ENCODE assay signal across 10 cellular contexts in genomic region chr9:106648799-106649198, GRCh38.
DNase-seq lines count a peak whose midpoint lies in the region; ATAC-seq and TF ChIP-seq lines count a peak whose summit lies in the region.
"Had no signal": no experiment of that assay in that cellular context is flagged by ENCODE, and none has a peak within 500 bp of the region (broad histone marks: within the 10 kb centered on the region; RNA-seq: fewer than 3 reads in every experiment).

No MANE protein-coding gene starts in this region.

- 32 to 51% methylated on average over 2 of the region's 2 CpGs for WGBS in heart right ventricle, 2 donors
- WGBS in transverse colon (ENCODE audit: low coverage in 1 of 2), 2 donors: 20 to 22% methylated on average over 2 of the region's 2 CpGs

- H3K4me3 ChIP-seq in heart right ventricle (no peak overlapping the region), fibroblast of villous mesenchyme (ENCODE audit: low read depth, low read length) (no peak overlapping the region), transverse colon (no peak overlapping the region)

- no peak for ATAC-seq in heart right ventricle
- ATAC-seq in stimulated activated memory B cell treated with anti-CD40 and anti-IgM and Interleukin-4, amounts not matched to agents 10 μg/mL and 1 μg/mL and 100 μg/mL, for 72 hours: no peak

- peaks cover 12% of the 10 kb centered on the region for H3K9me3 Mint-ChIP-seq in stimulated activated memory B cell treated with anti-CD40 and anti-IgM and Interleukin-4, amounts not matched to agents 10 μg/mL and 1 μg/mL and 100 μg/mL, for 72 hours

- H3K27ac ChIP-seq in heart right ventricle (no peak overlapping the region), transverse colon (no peak overlapping the region)

- H3K27ac Mint-ChIP-seq in stimulated activated memory B cell treated with anti-CD40 and anti-IgM and Interleukin-4, amounts not matched to agents 10 μg/mL and 1 μg/mL and 100 μg/mL, for 72 hours: no peak overlapping the region
- H3K27ac Mint-ChIP-seq: CD14-positive monocyte had no signal

- H3K27me3 Mint-ChIP-seq in stimulated activated memory B cell treated with anti-CD40 and anti-IgM and Interleukin-4, amounts not matched to agents 10 μg/mL and 1 μg/mL and 100 μg/mL, for 72 hours: no peaks in the 10 kb centered on the region

- intact Hi-C loops in heart right ventricle (cut with DNase I): loop anchor here in 1 of 10 donors (10.0 kb wide), 1 partner anchor 526 kb away; no protein-coding TSS in a partner anchor
- intact Hi-C loops in cardiac septum (cut with DNase I): no loop called here
- intact Hi-C loops in transverse colon (cut with DNase I; ENCODE audit: low total_unique reads): no loop called here

- H3K9me3 ChIP-seq in heart right ventricle (peaks cover 0 to 6% (median 0%) of the 10 kb centered on the region in 11 donors), transverse colon (no peaks in the 10 kb centered on the region)

- H3K4me1 ChIP-seq in heart right ventricle (no peaks in the 10 kb centered on the region), transverse colon (no peaks in the 10 kb centered on the region)

- H3K27me3 ChIP-seq in heart right ventricle (no peaks in the 10 kb centered on the region), transverse colon (no peaks in the 10 kb centered on the region)

- TF ChIP-seq EP300 in transverse colon (IDR thresholded peaks at IDR 0.05; ENCODE audit: low read depth): no peak

- TF ChIP-seq CTCF in heart right ventricle (IDR thresholded peaks at IDR 0.05): peak in 6 of 9 donors; percentile 31 to 49 (median 42)
- TF ChIP-seq CTCF in fibroblast of villous mesenchyme (IDR thresholded peaks at IDR 0.05; ENCODE audit: insufficient read depth, low read depth, low read length): peak; percentile 43
- TF ChIP-seq CTCF in transverse colon (IDR thresholded peaks at IDR 0.05): peak in 4 of 5 experiments; percentile 8 to 22 (median 18)

- no peaks in the 10 kb centered on the region for H3K36me3 ChIP-seq in heart right ventricle
- no peaks in the 10 kb centered on the region for H3K36me3 ChIP-seq in transverse colon

- no peaks in the 10 kb centered on the region for H3K4me1 Mint-ChIP-seq in stimulated activated memory B cell treated with anti-CD40 and anti-IgM and Interleukin-4, amounts not matched to agents 10 μg/mL and 1 μg/mL and 100 μg/mL, for 72 hours
- H3K4me1 Mint-ChIP-seq: CD14-positive monocyte had no signal

- in situ Hi-C loops in transverse colon (cut with MboI; ENCODE audit: low pct_ligation_motif_present in 1 of 4, low pct_unique_long_range_greater_than_20kb in 1 of 4, low sequenced_read_pairs in 3 of 4): loop anchor here in 1 of 4 donors (25.0 kb wide), 1 partner anchor 514 kb away; no protein-coding TSS in a partner anchor

- no peaks in the 10 kb centered on the region for H3K36me3 Mint-ChIP-seq in stimulated activated memory B cell treated with anti-CD40 and anti-IgM and Interleukin-4, amounts not matched to agents 10 μg/mL and 1 μg/mL and 100 μg/mL, for 72 hours
- H3K36me3 Mint-ChIP-seq: CD14-positive monocyte had no signal

- no peak for DNase-seq in heart right ventricle
- no peak for DNase-seq in cardiac septum (ENCODE audit: low spot score)
- peak; percentile 37 for DNase-seq in RPMI7951 (ENCODE audit: low read depth)
- DNase-seq in fibroblast of villous mesenchyme (ENCODE audit: low read depth): peak; percentile 34
- no peak for DNase-seq in transverse colon
- no peak for DNase-seq in cortex of kidney (lab: John Stamatoyannopoulos, UW)
- DNase-seq in NCI-H1417 treated with DMSO at 0.1 percent for 48 hours (lab: John Stamatoyannopoulos, UW): no peak
- DNase-seq: activated T-cell treated with anti-CD3 and anti-CD28 coated beads for 4 hours had no signal

- H3K4me3 Mint-ChIP-seq in stimulated activated memory B cell treated with anti-CD40 and anti-IgM and Interleukin-4, amounts not matched to agents 10 μg/mL and 1 μg/mL and 100 μg/mL, for 72 hours: no peak overlapping the region
- H3K4me3 Mint-ChIP-seq: CD14-positive monocyte had no signal

- TF ChIP-seq POLR2A in transverse colon (IDR thresholded peaks at IDR 0.05): no peak

Comparison
In these comparisons a context has a peak if more than half of its experiments do, and no peak if none do; other contexts are left out.
1. DNase-seq: peak in RPMI7951 (single experiment) and fibroblast of villous mesenchyme (single experiment); none in heart right ventricle (0 of 2), cardiac septum (single experiment), transverse colon (single experiment), cortex of kidney (single experiment) and NCI-H1417 treated with DMSO at 0.1 percent for 48 hours (single experiment).
2. Peak in every context shown above with its lines, with median percentiles within 50 percentile points of each other: CTCF ChIP-seq.